Comparison of ENCODE assay signal across 9 cellular contexts in genomic region chr3:169133178-169134161, GRCh38.
A peak's percentile ranks its signal among the peaks of the same experiment; 100 is the strongest.
DNase-seq lines count a peak whose midpoint lies in the region; ATAC-seq and TF ChIP-seq lines count a peak whose summit lies in the region.
"Had no signal": no experiment of that assay in that cellular context is flagged by ENCODE, and none has a peak within 500 bp of the region (broad histone marks: within the 10 kb centered on the region; RNA-seq: fewer than 3 reads in every experiment).

No MANE protein-coding gene starts in this region.

- intact Hi-C loops in OCI-LY7 (cut with micrococcal nuclease; ENCODE audit: unreplicated experiment) = no loop called here
- intact Hi-C loops in esophagus muscularis mucosa (cut with DNase I) = no loop called here
- intact Hi-C loops in stomach (cut with DNase I; ENCODE audit: low total_unique reads) = no loop called here

- peaks cover 0 to 5% (median 2%) of the 10 kb centered on the region in 4 donors for H3K27me3 ChIP-seq in esophagus muscularis mucosa
- H3K27me3 ChIP-seq in stomach = no peaks in the 10 kb centered on the region

- TF ChIP-seq POLR2A in esophagus muscularis mucosa (IDR thresholded peaks at IDR 0.05; ENCODE audit: low read depth) (no peak), stomach (IDR thresholded peaks at IDR 0.05) (no peak)

- H4K20me1 ChIP-seq in OCI-LY7 (ENCODE audit: insufficient read depth, low read length) = no peaks in the 10 kb centered on the region

- no peak overlapping the region for H3K4me3 ChIP-seq in OCI-LY7 (ENCODE audit: low read depth, low read length, poor library complexity, severe bottlenecking)
- H3K4me3 ChIP-seq in esophagus muscularis mucosa = no peak overlapping the region
- no peak overlapping the region for H3K4me3 ChIP-seq in stomach
- H3K4me3 ChIP-seq: skin epidermis had no signal

- H3K27ac ChIP-seq in OCI-LY7 (ENCODE audit: low read depth, low read length, poor library complexity, severe bottlenecking) (no peak overlapping the region), esophagus muscularis mucosa (replicated peaks in 1 of 4) (no peak overlapping the region), stomach (peak overlapping the region in 4 of 5 donors; percentile 45 to 94 (median 61))

- TF ChIP-seq EP300 in esophagus muscularis mucosa (IDR thresholded peaks at IDR 0.05) (no peak), stomach (IDR thresholded peaks at IDR 0.05) (no peak)

- DNase-seq in NCI-H82 (lab: John Stamatoyannopoulos, UW) = peak; percentile 39
- no peak for DNase-seq in NCI-H82 treated with DMSO at 0.1 percent for 48 hours (lab: John Stamatoyannopoulos, UW; ENCODE audit: unreplicated experiment)
- no peak for DNase-seq in OCI-LY7 (ENCODE audit: low spot score)
- DNase-seq in esophagus muscularis mucosa (ENCODE audit: extremely low spot score) = no peak
- no peak for DNase-seq in stomach
- DNase-seq in NCI-H1092 treated with DMSO at 0.1 percent for 48 hours (lab: John Stamatoyannopoulos, UW) = no peak
- DNase-seq in NCI-H2029 (lab: John Stamatoyannopoulos, UW) = no peak

- H2AFZ ChIP-seq in OCI-LY7 (ENCODE audit: low read length) = no peak overlapping the region

- ATAC-seq in HG03139 (IDR thresholded peaks at IDR 0.05; ENCODE audit: unreplicated experiment) = no peak

- no peaks in the 10 kb centered on the region for H3K79me2 ChIP-seq in OCI-LY7 (ENCODE audit: insufficient read depth, low read depth, low read length)

- H3K36me3 ChIP-seq in OCI-LY7 (ENCODE audit: insufficient read depth, low read length) = no peaks in the 10 kb centered on the region
- H3K36me3 ChIP-seq in esophagus muscularis mucosa = peaks cover 0 to 4% (median 0%) of the 10 kb centered on the region in 4 donors
- H3K36me3 ChIP-seq in stomach = peaks cover 0 to 4% (median 0%) of the 10 kb centered on the region in 4 donors

- H3K9me3 ChIP-seq in OCI-LY7 (ENCODE audit: low read length) (no peaks in the 10 kb centered on the region), esophagus muscularis mucosa (no peaks in the 10 kb centered on the region), stomach (no peaks in the 10 kb centered on the region)

- no peak overlapping the region for H3K4me2 ChIP-seq in OCI-LY7 (ENCODE audit: low read length)

- no peaks in the 10 kb centered on the region for H3K9me2 ChIP-seq in OCI-LY7 (ENCODE audit: insufficient read depth, low read length)

- POLR2A ChIA-PET in OCI-LY7 (lab: Charles Lee) = no interaction called here

- H3K4me1 ChIP-seq in OCI-LY7 (ENCODE audit: insufficient read depth, low read length, poor library complexity, severe bottlenecking) (no peaks in the 10 kb centered on the region), esophagus muscularis mucosa (peaks cover 0 to 6% (median 0%) of the 10 kb centered on the region in 4 donors), stomach (peaks cover 18 to 98% (median 56%) of the 10 kb centered on the region in 4 donors)

- TF ChIP-seq CTCF in OCI-LY7 (conservative IDR thresholded peaks at IDR 0.05; ENCODE audit: low read length) (peak; percentile 68), esophagus muscularis mucosa (IDR thresholded peaks at IDR 0.05) (peak; percentile 23 to 45 (median 31)), stomach (IDR thresholded peaks at IDR 0.05) (peak in 4 of 7 experiments; percentile 24 to 39 (median 34))

- CTCF ChIA-PET in OCI-LY7 (lab: Charles Lee; ENCODE audit: unreplicated experiment) = no interaction called here

- 49% methylated on average over 5 of the region's 5 CpGs for WGBS in esophagus muscularis mucosa
- 14 to 27% (median 19%) methylated on average over 5 of the region's 5 CpGs for WGBS in stomach, 5 donors

- no TSS peak for BruUV-seq in OCI-LY7 (replicated peaks; lab: Mats Ljungman, UMichigan)

Comparison
In these comparisons a context has a peak if more than half of its experiments do, and no peak if none do; other contexts are left out.
1. H3K27ac ChIP-seq: peak in stomach (4 of 5); none in OCI-LY7 (single experiment) and esophagus muscularis mucosa (0 of 4).
2. Peak in every context shown above with its lines, with median percentiles within 50 percentile points of each other: CTCF ChIP-seq.